In the genomic region with DNA sequence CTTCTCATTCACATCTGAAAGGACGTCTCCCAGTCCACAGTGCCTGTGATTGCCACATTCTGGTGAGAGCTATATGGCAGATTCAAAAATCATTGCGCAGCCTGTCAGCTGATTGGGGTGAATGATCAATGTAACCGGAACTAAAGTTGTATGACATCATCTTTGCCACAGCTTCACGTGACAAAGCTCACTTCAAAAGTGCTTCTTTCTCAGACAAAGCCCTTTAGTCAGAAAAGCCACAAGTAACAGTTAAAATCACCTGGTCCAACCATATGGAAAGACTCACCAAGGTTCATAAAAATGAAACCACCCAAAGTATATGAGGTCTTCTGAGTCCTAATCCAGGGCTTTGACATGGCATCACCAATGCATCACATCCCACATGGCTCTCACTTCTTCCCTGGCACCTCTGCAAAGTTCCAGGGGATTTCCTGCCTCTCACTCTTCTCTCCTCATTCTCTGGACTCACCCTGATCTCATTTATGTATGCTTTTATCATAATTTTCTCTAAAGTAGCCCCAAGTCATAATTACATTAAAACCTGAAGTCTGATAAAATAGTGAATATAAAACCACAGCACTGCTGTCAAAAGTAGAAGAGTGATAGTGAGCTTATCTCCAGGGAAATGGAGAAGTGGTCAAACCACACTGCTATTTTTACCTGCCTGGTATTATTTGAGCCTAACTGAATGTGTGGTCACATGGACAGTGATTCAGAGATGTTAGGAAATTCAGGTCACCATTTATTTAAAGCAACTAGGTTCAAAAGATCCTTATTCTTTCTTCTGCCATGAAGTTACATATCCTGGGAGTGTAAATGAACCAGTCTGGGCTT, we compare ENCODE assay signal across 8 cellular contexts.
DNase-seq lines count a peak whose midpoint lies in the region; ATAC-seq and TF ChIP-seq lines count a peak whose summit lies in the region.

No MANE protein-coding gene starts in this region.

- DNase-seq in GM10266 (ENCODE audit: extremely low spot score) (peak; percentile 13), NOMO-1 (lab: John Stamatoyannopoulos, UW; ENCODE audit: unreplicated experiment in 2 of 2) (peak; percentile 96 to 100), activated T-cell treated with anti-CD3 and anti-CD28 coated beads for 48 hours (ENCODE audit: low read depth) (peak; percentile 32), naive B cell (peak; percentile 54), middle frontal gyrus (ENCODE audit: extremely low spot score, low spot score) (no peak), foreskin melanocyte (no peak), NCI-H1092 treated with DMSO at 0.1 percent for 48 hours (lab: John Stamatoyannopoulos, UW) (no peak)

- no peaks in the 10 kb centered on the region for H3K27me3 Mint-ChIP-seq in naive B cell

- peak overlapping the region; percentile 5 to 78 (median 54) for H3K4me3 Mint-ChIP-seq in naive B cell

- peak overlapping the region; percentile 8 to 94 (median 89) for H3K27ac Mint-ChIP-seq in naive B cell

- peak; percentile 45 for ATAC-seq in HG02623 (IDR thresholded peaks at IDR 0.05; ENCODE audit: unreplicated experiment)
- peak; percentile 57 to 59 for ATAC-seq in naive B cell (ENCODE audit: low read depth in 2 of 2)

- no peaks in the 10 kb centered on the region for H3K36me3 Mint-ChIP-seq in naive B cell

- H3K4me1 Mint-ChIP-seq in naive B cell, result peaks cover 51 to 72% (median 54%) of the 10 kb centered on the region in 3 donors

- no peaks in the 10 kb centered on the region for H3K9me3 Mint-ChIP-seq in naive B cell

- TF ChIP-seq CTCF in GM10266 (IDR thresholded peaks at IDR 0.05; ENCODE audit: control insufficient read depth, insufficient read depth, low read depth, missing control alignments), result no peak

Comparison
In these comparisons a context has a peak if more than half of its experiments do, and no peak if none do; other contexts are left out.
1. DNase-seq: peak in GM10266 (single experiment), NOMO-1 (2 of 2), activated T-cell treated with anti-CD3 and anti-CD28 coated beads for 48 hours (single experiment) and naive B cell (single experiment); none in middle frontal gyrus (single experiment), foreskin melanocyte (single experiment) and NCI-H1092 treated with DMSO at 0.1 percent for 48 hours (single experiment).